In the genomic region with DNA sequence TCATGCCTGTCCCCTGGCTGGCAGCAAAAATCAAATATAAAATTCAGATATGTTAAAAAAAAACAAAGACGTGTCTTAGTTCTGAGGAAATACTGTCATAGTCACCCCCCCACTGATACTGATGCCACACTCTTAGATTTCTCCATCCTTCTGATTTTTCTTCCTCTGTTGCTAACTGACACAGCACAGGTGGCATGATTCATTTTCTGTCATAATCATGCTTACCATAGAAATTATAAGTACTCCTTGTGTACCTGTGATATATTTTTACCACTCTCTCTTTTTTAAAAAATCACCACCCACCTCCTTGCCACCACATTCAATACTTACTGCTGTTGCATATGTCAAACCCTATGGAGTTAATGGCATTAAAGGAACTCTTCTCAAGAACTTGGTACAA, we compare ENCODE assay signal across 25 cellular contexts.
DNase-seq lines count a peak whose midpoint lies in the region; FAIRE-seq and TF ChIP-seq lines count a peak whose summit lies in the region.
"Had no signal": no experiment of that assay in that cellular context is flagged by ENCODE, and none has a peak within 500 bp of the region (broad histone marks: within the 10 kb centered on the region; RNA-seq: fewer than 3 reads in every experiment).

No MANE protein-coding gene starts in this region.

- H3K9me3 ChIP-seq in astrocyte (ENCODE audit: insufficient read depth, low read depth, low read length): no peaks in the 10 kb centered on the region
- no peaks in the 10 kb centered on the region for H3K9me3 ChIP-seq in keratinocyte (ENCODE audit: control insufficient read depth, low read depth, low read length)
- no peaks in the 10 kb centered on the region for H3K9me3 ChIP-seq in thyroid gland
- no peaks in the 10 kb centered on the region for H3K9me3 ChIP-seq in right atrium auricular region
- H3K9me3 ChIP-seq: sigmoid colon, vagina had no signal

- H3K79me2 ChIP-seq in astrocyte (ENCODE audit: insufficient read depth, low read length) (no peaks in the 10 kb centered on the region), keratinocyte (ENCODE audit: control insufficient read depth, insufficient read depth, low read length) (no peaks in the 10 kb centered on the region)

- no peaks in the 10 kb centered on the region for H3K27me3 ChIP-seq in astrocyte (ENCODE audit: insufficient read depth, low read length)
- no peaks in the 10 kb centered on the region for H3K27me3 ChIP-seq in keratinocyte (ENCODE audit: control insufficient read depth, extremely low read depth, insufficient read depth, low read length)
- H3K27me3 ChIP-seq in thyroid gland: no peaks in the 10 kb centered on the region
- H3K27me3 ChIP-seq in right atrium auricular region: no peaks in the 10 kb centered on the region
- H3K27me3 ChIP-seq: brain microvascular endothelial cell, sigmoid colon, vagina had no signal

- FAIRE-seq in astrocyte (lab: Jason Lieb, UNC) (no peak), keratinocyte (lab: Jason Lieb, UNC) (no peak)

- peak overlapping the region; percentile 75 for H3K4me3 Mint-ChIP-seq in HFFc6
- H3K4me3 Mint-ChIP-seq in astrocyte (ENCODE audit: unreplicated experiment): no peak overlapping the region
- H3K4me3 Mint-ChIP-seq: activated naive CD8-positive, alpha-beta T cell treated with anti-CD3 and anti-CD28 coated beads, Interleukin-2, amount 50 U/mL, for 24 hours; CD8-positive, alpha-beta T cell; natural killer cell treated with Interleukin-12 subunit alpha and Interleukin-12 subunit beta and Interleukin-15 and Interleukin-18, amount 100 ng/mL, for 72 hours; T-helper 1 cell treated with Interleukin-12 subunit alpha and Interleukin-12 subunit beta and Interleukin-4 antibody, amounts not matched to agents 30 μg/mL and 1 μg/mL, for 36 hours had no signal

- 86 to 95% methylated on average over 1 of the region's 1 CpG for WGBS in thyroid gland, 2 donors

- H3K4me1 ChIP-seq in astrocyte (ENCODE audit: insufficient read depth, low read length): peaks cover 46% of the 10 kb centered on the region
- peaks cover 21% of the 10 kb centered on the region for H3K4me1 ChIP-seq in keratinocyte (ENCODE audit: control insufficient read depth, extremely low read depth, insufficient read depth, low read length)
- peaks cover 56 to 81% of the 10 kb centered on the region in 2 donors for H3K4me1 ChIP-seq in thyroid gland
- H3K4me1 ChIP-seq in right atrium auricular region: peaks cover 0 to 29% of the 10 kb centered on the region in 2 donors

- intact Hi-C loops in thyroid gland (cut with DNase I): no loop called here

- DNase-seq in HFFc6 (no peak), astrocyte (ENCODE audit: low read depth) (no peak), keratinocyte (ENCODE audit: low read depth, low spot score) (no peak), thyroid gland (no peak), right atrium auricular region (ENCODE audit: low spot score) (no peak), mucosa of gallbladder (ENCODE audit: low spot score) (no peak)
- no peak for DNase-seq in activated CD4-positive, CD25-positive, alpha-beta regulatory T cell (lab: John Stamatoyannopoulos, UW)
- DNase-seq: activated CD4-positive, alpha-beta T cell treated with anti-CD3 and anti-CD28 coated beads, Interleukin-2, amount 50 U/mL, for 4 hours; activated effector memory CD4-positive, alpha-beta T cell treated with anti-CD3 and anti-CD28 coated beads, Interleukin-2, amount 50 U/mL, for 16 hours; activated naive CD8-positive, alpha-beta T cell treated with anti-CD3 and anti-CD28 coated beads, Interleukin-2, amount 50 U/mL, for 24 hours; brain microvascular endothelial cell; CD8-positive, alpha-beta T cell; GF-D8; KG1; left colon; NCI-H187; NCI-H774; OCI-M1; SHP77 treated with DMSO at 0.1 percent for 48 hours; sigmoid colon had no signal

- TF ChIP-seq POLR2A in thyroid gland (IDR thresholded peaks at IDR 0.05): no peak

- H3K4me3 ChIP-seq in astrocyte (ENCODE audit: insufficient read depth, low read depth, low read length) (no peak overlapping the region), keratinocyte (ENCODE audit: control insufficient read depth in 2 of 3, extremely low read depth in 1 of 3, insufficient read depth in 2 of 3, low read depth in 1 of 3, low read length in 3 of 3) (no peak overlapping the region), thyroid gland (replicated peaks in 1 of 3) (no peak overlapping the region), right atrium auricular region (no peak overlapping the region)
- H3K4me3 ChIP-seq: coronary artery, sigmoid colon, vagina had no signal

- H3K36me3 ChIP-seq in astrocyte (ENCODE audit: insufficient read depth, low read length) (no peaks in the 10 kb centered on the region), keratinocyte (ENCODE audit: control insufficient read depth in 2 of 2, extremely low read depth in 1 of 2, insufficient read depth in 2 of 2, low read length in 2 of 2) (no peaks in the 10 kb centered on the region), thyroid gland (no peaks in the 10 kb centered on the region), right atrium auricular region (no peaks in the 10 kb centered on the region)
- H3K36me3 ChIP-seq: brain microvascular endothelial cell, sigmoid colon, vagina had no signal

- H3K27ac ChIP-seq in astrocyte (ENCODE audit: low read depth, low read length) (peak overlapping the region; percentile 94), keratinocyte (ENCODE audit: control insufficient read depth, insufficient read depth, low read length) (peak overlapping the region; percentile 63), thyroid gland (peak overlapping the region; percentile 88 to 99 (median 95)), right atrium auricular region (no peak overlapping the region)
- H3K27ac ChIP-seq: vagina, VCaP had no signal

- no peak for TF ChIP-seq CTCF in HFFc6 (IDR thresholded peaks at IDR 0.05)
- TF ChIP-seq CTCF in astrocyte (IDR thresholded peaks at IDR 0.05; ENCODE audit: insufficient read depth, low read depth, low read length): no peak
- TF ChIP-seq CTCF in keratinocyte (optimal IDR thresholded peaks at IDR 0.05 in 1 of 3, IDR thresholded peaks at IDR 0.05 in 1 of 3, conservative IDR thresholded peaks at IDR 0.05 in 1 of 3; ENCODE audit: extremely low read depth in 1 of 3, insufficient read depth in 2 of 3, low read length in 3 of 3): no peak
- no peak for TF ChIP-seq CTCF in thyroid gland (IDR thresholded peaks at IDR 0.05)
- TF ChIP-seq CTCF in right atrium auricular region (IDR thresholded peaks at IDR 0.05): no peak

- H3K9ac ChIP-seq in astrocyte (ENCODE audit: low read length) (no peak overlapping the region), keratinocyte (ENCODE audit: control insufficient read depth, extremely low read depth, insufficient read depth, low read length) (peak overlapping the region; percentile 18)

- H3K4me1 Mint-ChIP-seq in HFFc6 (ENCODE audit: low read depth) (peaks cover 90% of the 10 kb centered on the region), astrocyte (ENCODE audit: low read depth, unreplicated experiment) (peaks cover 52% of the 10 kb centered on the region)
- H3K4me1 Mint-ChIP-seq: activated naive CD8-positive, alpha-beta T cell treated with anti-CD3 and anti-CD28 coated beads, Interleukin-2, amount 50 U/mL, for 24 hours had no signal

- H3K9me3 Mint-ChIP-seq in HFFc6: no peaks in the 10 kb centered on the region; the same call in 1 of the 2 replicates
- no peaks in the 10 kb centered on the region for H3K9me3 Mint-ChIP-seq in astrocyte (ENCODE audit: unreplicated experiment)
- H3K9me3 Mint-ChIP-seq: activated naive CD8-positive, alpha-beta T cell treated with anti-CD3 and anti-CD28 coated beads, Interleukin-2, amount 50 U/mL, for 24 hours; CD8-positive, alpha-beta T cell; natural killer cell treated with Interleukin-12 subunit alpha and Interleukin-12 subunit beta and Interleukin-15 and Interleukin-18, amount 100 ng/mL, for 72 hours; T-helper 1 cell treated with Interleukin-12 subunit alpha and Interleukin-12 subunit beta and Interleukin-4 antibody, amounts not matched to agents 30 μg/mL and 1 μg/mL, for 36 hours had no signal

- peaks cover 10% of the 10 kb centered on the region for H3K36me3 Mint-ChIP-seq in HFFc6 (ENCODE audit: low read depth)
- H3K36me3 Mint-ChIP-seq in astrocyte (ENCODE audit: low read depth, unreplicated experiment): no peaks in the 10 kb centered on the region
- H3K36me3 Mint-ChIP-seq: CD8-positive, alpha-beta T cell; natural killer cell treated with Interleukin-12 subunit alpha and Interleukin-12 subunit beta and Interleukin-15 and Interleukin-18, amount 100 ng/mL, for 72 hours had no signal

- no peaks in the 10 kb centered on the region for H3K9me1 ChIP-seq in keratinocyte (ENCODE audit: control insufficient read depth, extremely low read depth, insufficient read depth, low read length)

- H3K27ac Mint-ChIP-seq in HFFc6 (peak overlapping the region; percentile 90), astrocyte (ENCODE audit: unreplicated experiment) (peak overlapping the region; percentile 91)
- H3K27ac Mint-ChIP-seq: activated naive CD8-positive, alpha-beta T cell treated with anti-CD3 and anti-CD28 coated beads, Interleukin-2, amount 50 U/mL, for 24 hours; CD8-positive, alpha-beta T cell; natural killer cell treated with Interleukin-12 subunit alpha and Interleukin-12 subunit beta and Interleukin-15 and Interleukin-18, amount 100 ng/mL, for 72 hours; T-helper 1 cell treated with Interleukin-12 subunit alpha and Interleukin-12 subunit beta and Interleukin-4 antibody, amounts not matched to agents 30 μg/mL and 1 μg/mL, for 36 hours had no signal

- H3K27me3 Mint-ChIP-seq in HFFc6 (ENCODE audit: insufficient read depth) (no peaks in the 10 kb centered on the region; the same call in none of the 2 replicates), astrocyte (ENCODE audit: low read depth, unreplicated experiment) (no peaks in the 10 kb centered on the region)

- H2AFZ ChIP-seq in astrocyte (ENCODE audit: low read depth, low read length): no peak overlapping the region
- no peak overlapping the region for H2AFZ ChIP-seq in keratinocyte (ENCODE audit: control insufficient read depth, low read length)

- H4K20me1 ChIP-seq in astrocyte (ENCODE audit: insufficient read depth, low read length) (no peaks in the 10 kb centered on the region), keratinocyte (ENCODE audit: control insufficient read depth, extremely low read depth, insufficient read depth, low read length) (no peaks in the 10 kb centered on the region)

- dilution Hi-C loops in keratinocyte (cut with MboI; ENCODE audit: extremely low pct_ligation_motif_present, low sequenced_read_pairs): no loop called here

- H3K4me2 ChIP-seq in astrocyte (ENCODE audit: low read length) (no peak overlapping the region), keratinocyte (ENCODE audit: control insufficient read depth, extremely low read depth, insufficient read depth, low read depth, low read length) (peak overlapping the region; percentile 81)

Comparison
In these comparisons a context has a peak if more than half of its experiments do, and no peak if none do; other contexts are left out.
1. H3K27ac ChIP-seq: peak in astrocyte (single experiment), keratinocyte (single experiment) and thyroid gland (3 of 3); none in right atrium auricular region (0 of 2).